ENCODE assay signal across 18 cellular contexts in genomic region chr14:102264775-102265174, GRCh38. TPM values are rescaled to one million over a fixed set of nuclear protein-coding genes. Genes with fewer than 3 reads are reported as not detected.
DNase-seq lines count a peak whose midpoint lies in the region; ATAC-seq and TF ChIP-seq lines count a peak whose summit lies in the region.
"Had no signal": no experiment of that assay in that cellular context is flagged by ENCODE, and none has a peak within 500 bp of the region (broad histone marks: within the 10 kb centered on the region; RNA-seq: fewer than 3 reads in every experiment).

No MANE protein-coding gene starts in this region.

- H3K36me3 Mint-ChIP-seq in GM23338 (ENCODE audit: low read depth): no peaks in the 10 kb centered on the region
- H3K36me3 Mint-ChIP-seq in brain: no peaks in the 10 kb centered on the region
- H3K36me3 Mint-ChIP-seq in neural crest cell (ENCODE audit: low read depth): no peaks in the 10 kb centered on the region
- no peaks in the 10 kb centered on the region for H3K36me3 Mint-ChIP-seq in type B pancreatic cell
- H3K36me3 Mint-ChIP-seq: CD8-positive, alpha-beta memory T cell had no signal

- H3K27me3 Mint-ChIP-seq in GM23338 (ENCODE audit: insufficient read depth, low read depth, poor library complexity) (peaks cover 1% of the 10 kb centered on the region), brain (no peaks in the 10 kb centered on the region), neural crest cell (ENCODE audit: low read depth) (no peaks in the 10 kb centered on the region), type B pancreatic cell (no peaks in the 10 kb centered on the region)
- H3K27me3 Mint-ChIP-seq: activated naive CD8-positive, alpha-beta T cell treated with anti-CD3 and anti-CD28 coated beads, Interleukin-2, amount 50 U/mL, for 24 hours had no signal

- H3K79me2 ChIP-seq in GM23338 (replicated peaks; ENCODE audit: insufficient read depth): no peaks in the 10 kb centered on the region

- no peak overlapping the region for H3K27ac ChIP-seq in GM23338 (ENCODE audit: low read depth)
- peak overlapping the region; percentile 93 for H3K27ac ChIP-seq in left ventricle myocardium inferior (replicated peaks)
- H3K27ac ChIP-seq: SJCRH30 had no signal

- no peaks in the 10 kb centered on the region for H3K9me3 ChIP-seq in left ventricle myocardium inferior (replicated peaks)
- H3K9me3 ChIP-seq in mucosa of descending colon: no peaks in the 10 kb centered on the region
- H3K9me3 ChIP-seq: SJCRH30 had no signal

- H3K9me3 Mint-ChIP-seq in GM23338: no peaks in the 10 kb centered on the region; the same call in 2 of the 3 replicates
- H3K9me3 Mint-ChIP-seq in brain: no peaks in the 10 kb centered on the region
- H3K9me3 Mint-ChIP-seq in neural crest cell: no peaks in the 10 kb centered on the region
- no peaks in the 10 kb centered on the region for H3K9me3 Mint-ChIP-seq in type B pancreatic cell
- H3K9me3 Mint-ChIP-seq: activated naive CD8-positive, alpha-beta T cell treated with anti-CD3 and anti-CD28 coated beads, Interleukin-2, amount 50 U/mL, for 24 hours; activated T-helper 1 cell treated with anti-CD3 and anti-CD28 coated beads, Interleukin-12 subunit alpha, Interleukin-12 subunit beta, Interleukin-2, Interleukin-4 antibody, amounts not matched to agents 30 ng/mL and 10 ng/mL and 1 ng/mL, durations not matched to agents 14 hours and 24 hours and 36 hours; CD8-positive, alpha-beta memory T cell; nephron had no signal

- H3F3A ChIP-seq in GM23338 (replicated peaks; ENCODE audit: low read depth): no peaks in the 10 kb centered on the region

- no peaks in the 10 kb centered on the region for H4K20me1 ChIP-seq in GM23338 (replicated peaks; ENCODE audit: insufficient read depth)

- no peaks in the 10 kb centered on the region for H3K36me3 ChIP-seq in GM23338 (ENCODE audit: insufficient read depth)
- no peaks in the 10 kb centered on the region for H3K36me3 ChIP-seq in left ventricle myocardium inferior
- H3K36me3 ChIP-seq in mucosa of descending colon (ENCODE audit: low read depth): no peaks in the 10 kb centered on the region
- H3K36me3 ChIP-seq: SJCRH30 had no signal

- H3K4me3 ChIP-seq in GM23338 (no peak overlapping the region), left ventricle myocardium inferior (peak overlapping the region; percentile 35), mucosa of descending colon (no peak overlapping the region)
- H3K4me3 ChIP-seq: SJCRH30 had no signal

- TF ChIP-seq CTCF in GM23338 (conservative IDR thresholded peaks at IDR 0.05; ENCODE audit: low read depth in 2 of 2) (no peak), brain (conservative IDR thresholded peaks at IDR 0.05) (no peak), left ventricle myocardium inferior (IDR thresholded peaks at IDR 0.05; ENCODE audit: borderline replicate concordance) (no peak), neural crest cell (conservative IDR thresholded peaks at IDR 0.05) (no peak), mucosa of descending colon (IDR thresholded peaks at IDR 0.05) (no peak), type B pancreatic cell (conservative IDR thresholded peaks at IDR 0.05) (no peak)

- no peak overlapping the region for H3K4me2 ChIP-seq in GM23338

- 0 out of 2 replicates have a peak overlapping the region, but pooled peaks have one; percentile 38 for H2AFZ ChIP-seq in GM23338

- H3K9me2 ChIP-seq in GM23338 (ENCODE audit: insufficient read depth): no peaks in the 10 kb centered on the region

- intact Hi-C loops in left ventricle myocardium inferior (cut with micrococcal nuclease) (no loop called here), mucosa of descending colon (cut with DNase I, micrococcal nuclease) (no loop called here)

- H3K4me1 Mint-ChIP-seq in GM23338 (peaks cover 7% of the 10 kb centered on the region; the same call in 2 of the 3 replicates), brain (peaks cover 23% of the 10 kb centered on the region), neural crest cell (peaks cover 32% of the 10 kb centered on the region), type B pancreatic cell (ENCODE audit: unreplicated experiment) (peaks cover 17% of the 10 kb centered on the region)
- H3K4me1 Mint-ChIP-seq: activated naive CD8-positive, alpha-beta T cell treated with anti-CD3 and anti-CD28 coated beads, Interleukin-2, amount 50 U/mL, for 24 hours; CD8-positive, alpha-beta memory T cell had no signal

- H3K27me3 ChIP-seq in GM23338 (ENCODE audit: insufficient read depth) (no peaks in the 10 kb centered on the region), left ventricle myocardium inferior (ENCODE audit: low read depth) (no peaks in the 10 kb centered on the region)
- H3K27me3 ChIP-seq: SJCRH30 had no signal

- H3K4me1 ChIP-seq in GM23338 (ENCODE audit: insufficient read depth): no peaks in the 10 kb centered on the region
- peaks cover 38% of the 10 kb centered on the region for H3K4me1 ChIP-seq in left ventricle myocardium inferior
- no peaks in the 10 kb centered on the region for H3K4me1 ChIP-seq in mucosa of descending colon (ENCODE audit: low read depth)

- no peak for DNase-seq in GM23338 (ENCODE audit: low spot score)
- DNase-seq in left ventricle myocardium inferior: peak; percentile 52
- DNase-seq in neural crest cell (ENCODE audit: low read depth, low spot score): no peak
- no peak for DNase-seq in mucosa of descending colon
- no peak for DNase-seq in type B pancreatic cell (ENCODE audit: extremely low spot score, unreplicated experiment)
- no peak for DNase-seq in amniotic stem cell (lab: John Stamatoyannopoulos, UW)
- DNase-seq: activated CD8-positive, alpha-beta memory T cell treated with anti-CD3 and anti-CD28 coated beads for 24 hours; activated naive CD8-positive, alpha-beta T cell treated with anti-CD3 and anti-CD28 coated beads, Interleukin-2, amount 50 U/mL, for 24 hours; CD8-positive, alpha-beta memory T cell; cerebellar nuclear complex; MV-4-11; NCI-H2029 treated with DMSO at 0.1 percent for 48 hours; NCI-H524; SJCRH30 had no signal

- H3K27ac Mint-ChIP-seq in GM23338 (no peak overlapping the region), brain (peak overlapping the region in 3 of 5 experiments; percentile 85 to 99 (median 91)), neural crest cell (ENCODE audit: unreplicated experiment) (peak overlapping the region; percentile 78), type B pancreatic cell (no peak overlapping the region)
- H3K27ac Mint-ChIP-seq: activated naive CD8-positive, alpha-beta T cell treated with anti-CD3 and anti-CD28 coated beads, Interleukin-2, amount 50 U/mL, for 24 hours; activated T-helper 1 cell treated with anti-CD3 and anti-CD28 coated beads, Interleukin-12 subunit alpha, Interleukin-12 subunit beta, Interleukin-2, Interleukin-4 antibody, amounts not matched to agents 30 ng/mL and 10 ng/mL and 1 ng/mL, durations not matched to agents 14 hours and 24 hours and 36 hours; CD8-positive, alpha-beta memory T cell; nephron had no signal

- ATAC-seq in GM23338: no peak; the same call in 2 of the 3 replicates
- ATAC-seq in mucosa of descending colon: no peak
- no peak for ATAC-seq in GM19023 (IDR thresholded peaks at IDR 0.05; ENCODE audit: unreplicated experiment)
- ATAC-seq: activated naive CD8-positive, alpha-beta T cell treated with anti-CD3 and anti-CD28 coated beads, Interleukin-2, amount 50 U/mL, for 24 hours had no signal

- H3K4me3 Mint-ChIP-seq in GM23338 (no peak overlapping the region), brain (peak overlapping the region in 2 of 5 experiments; percentile 35 to 39), neural crest cell (no peak overlapping the region), type B pancreatic cell (no peak overlapping the region)
- H3K4me3 Mint-ChIP-seq: activated naive CD8-positive, alpha-beta T cell treated with anti-CD3 and anti-CD28 coated beads, Interleukin-2, amount 50 U/mL, for 24 hours; activated T-helper 1 cell treated with anti-CD3 and anti-CD28 coated beads, Interleukin-12 subunit alpha, Interleukin-12 subunit beta, Interleukin-2, Interleukin-4 antibody, amounts not matched to agents 30 ng/mL and 10 ng/mL and 1 ng/mL, durations not matched to agents 14 hours and 24 hours and 36 hours; CD8-positive, alpha-beta memory T cell; nephron had no signal

TF ChIP-seq in GM23338, 12 proteins besides CTCF, POLR2A, EP300 and RAD21 (continues in another document):
- TF ChIP-seq EZH2phosphoT487 (IDR thresholded peaks at IDR 0.05; ENCODE audit: unreplicated experiment) (no peak), CREB1 (CRISPR knock-in tag; IDR thresholded peaks at IDR 0.05; ENCODE audit: low read depth) (no peak), NANOG (IDR thresholded peaks at IDR 0.05; ENCODE audit: borderline replicate concordance) (no peak), JUNB (IDR thresholded peaks at IDR 0.05; ENCODE audit: unreplicated experiment) (no peak)
- TF ChIP-seq, protein P1, sequence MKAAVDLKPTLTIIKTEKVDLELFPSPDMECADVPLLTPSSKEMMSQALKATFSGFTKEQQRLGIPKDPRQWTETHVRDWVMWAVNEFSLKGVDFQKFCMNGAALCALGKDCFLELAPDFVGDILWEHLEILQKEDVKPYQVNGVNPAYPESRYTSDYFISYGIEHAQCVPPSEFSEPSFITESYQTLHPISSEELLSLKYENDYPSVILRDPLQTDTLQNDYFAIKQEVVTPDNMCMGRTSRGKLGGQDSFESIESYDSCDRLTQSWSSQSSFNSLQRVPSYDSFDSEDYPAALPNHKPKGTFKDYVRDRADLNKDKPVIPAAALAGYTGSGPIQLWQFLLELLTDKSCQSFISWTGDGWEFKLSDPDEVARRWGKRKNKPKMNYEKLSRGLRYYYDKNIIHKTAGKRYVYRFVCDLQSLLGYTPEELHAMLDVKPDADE (IDR thresholded peaks at IDR 0.05): no peak

RNA-seq across cellular contexts. Expression of gene MOK, which starts 40.2 kb away (rescaled TPM):
- total RNA-seq in GM23338 (2014; rRNA removed; shearing (Covaris generic)): 2.1 and 3.1 TPM in 2 replicates
- polyA plus RNA-seq in GM23338 (2016; fragmentation: Nextera tagmentation; extraction: Ambion mirVana): 3.1 and 4.7 TPM in 2 replicates
- polyA plus RNA-seq in brain (ENCODE audit: insufficient read depth, low read depth, low replicate concordance): 7.6 TPM
- 12.2 TPM for total RNA-seq in left ventricle myocardium inferior
- total RNA-seq in neural crest cell: 16.7 and 18.2 TPM in 2 replicates
- total RNA-seq in mucosa of descending colon: 10 to 100 TPM in 1 of 3 donors, 1 to 10 TPM in 2; 6.2 to 11.2 (median 7.4) TPM
- total RNA-seq in type B pancreatic cell (ENCODE audit: low replicate concordance): 17.7 and 26.3 TPM in 2 replicates

RNA-seq across cellular contexts. Expression of gene ZNF839, which starts 54.8 kb away (rescaled TPM):
- 8.0 and 10.0 TPM in 2 replicates for total RNA-seq in GM23338 (2014; rRNA removed; shearing (Covaris generic))
- polyA plus RNA-seq in GM23338 (2016; fragmentation: Nextera tagmentation; extraction: Ambion mirVana) (6.0 and 7.9 TPM in 2 replicates), brain (ENCODE audit: insufficient read depth, low read depth, low replicate concordance) (8.7 TPM)
- total RNA-seq in left ventricle myocardium inferior (6.9 TPM), neural crest cell (15.9 and 16.1 TPM in 2 replicates), mucosa of descending colon (10 to 100 TPM in 1 of 3 donors, 1 to 10 TPM in 2; 9.5 to 12.4 (median 9.7) TPM), type B pancreatic cell (ENCODE audit: low replicate concordance) (10.8 and 16.4 TPM in 2 replicates)

Comparison
In these comparisons a context has a peak if more than half of its experiments do, and no peak if none do; other contexts are left out.
1. H3K27ac Mint-ChIP-seq: peak in brain (3 of 5) and neural crest cell (single experiment); none in GM23338 (single experiment) and type B pancreatic cell (single experiment).